ENCODE assay signal across 8 cellular contexts in the genomic region with DNA sequence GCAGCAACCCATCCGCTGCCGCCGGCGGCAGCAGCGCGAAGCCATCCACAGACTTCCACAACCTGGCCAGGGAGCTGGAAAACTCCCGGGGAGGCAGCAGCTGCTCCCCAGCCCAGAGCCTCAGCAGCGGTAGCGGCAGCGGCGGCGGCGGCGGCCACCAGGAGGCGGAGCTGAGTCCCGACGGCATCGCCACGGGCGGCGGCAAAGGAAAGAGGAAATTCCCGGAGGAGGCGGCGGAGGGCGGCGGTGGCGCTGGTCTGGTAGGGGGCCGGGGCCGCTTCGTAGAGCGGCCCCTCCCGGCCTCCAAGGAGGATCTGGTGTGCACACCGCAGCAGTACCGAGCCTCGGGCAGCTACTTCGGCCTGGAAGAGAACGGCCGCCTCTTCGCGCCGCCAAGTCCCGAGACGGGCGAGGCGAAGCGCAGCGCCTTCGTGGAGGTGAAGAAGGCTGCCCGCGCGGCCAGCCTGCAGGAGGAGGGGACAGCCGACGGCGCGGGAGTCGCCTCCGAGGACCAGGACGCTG. TPM values are rescaled to one million over a fixed set of nuclear protein-coding genes. Genes with fewer than 3 reads are reported as not detected.
DNase-seq lines count a peak whose midpoint lies in the region; ATAC-seq and TF ChIP-seq lines count a peak whose summit lies in the region.

No MANE protein-coding gene starts in this region.

- TF ChIP-seq CTCF in PC-9 (conservative IDR thresholded peaks at IDR 0.05) (peak; percentile 68), gastroesophageal sphincter (IDR thresholded peaks at IDR 0.05) (peak; percentile 89 to 98 (median 93))

- no peaks in the 10 kb centered on the region for H3F3A ChIP-seq in PC-9 (ENCODE audit: insufficient read depth, low read depth)

- CTCF ChIA-PET in PC-9 (lab: Charles Lee) = interaction anchor here (0.6 kb wide), 2 partner anchors 104 to 514 kb away, joined by 3 to 8 read pairs; no protein-coding TSS in a partner anchor

- no CpG with 5 or more reads among the region's 58 CpGs for WGBS in gastroesophageal sphincter (ENCODE audit: low coverage in 1 of 2), 2 donors
- under 1% methylated on average over 58 of the region's 58 CpGs for WGBS in thymus

- no TSS peak for BruUV-seq in PC-9 (replicated peaks; lab: Mats Ljungman, UMichigan)

- ATAC-seq in GM19043 (IDR thresholded peaks at IDR 0.05; ENCODE audit: low read depth, unreplicated experiment) (peak; percentile 60), HG03280 (IDR thresholded peaks at IDR 0.05; ENCODE audit: unreplicated experiment) (peak; percentile 69), gastroesophageal sphincter (peak; percentile 88)

- no peaks in the 10 kb centered on the region for H3K9me2 ChIP-seq in PC-9 (ENCODE audit: insufficient read depth)

- intact Hi-C loops in PC-9 (cut with micrococcal nuclease; ENCODE audit: unreplicated experiment) = no loop called here

- POLR2A ChIA-PET in PC-9 (lab: Charles Lee; ENCODE audit: unreplicated experiment) = no interaction called here

- H3K4me3 ChIP-seq in PC-9 (peak overlapping the region; percentile 59), gastroesophageal sphincter (peak overlapping the region; percentile 48 to 85), thymus (ENCODE audit: low read length) (peak overlapping the region; percentile 75)

- no peaks in the 10 kb centered on the region for H3K9me3 ChIP-seq in PC-9 (ENCODE audit: insufficient read depth, low read depth)
- no peaks in the 10 kb centered on the region for H3K9me3 ChIP-seq in gastroesophageal sphincter
- H3K9me3 ChIP-seq in thymus (ENCODE audit: control insufficient read depth) = peaks cover 2% of the 10 kb centered on the region

- no peaks in the 10 kb centered on the region for H3K4me1 ChIP-seq in PC-9 (replicated peaks; ENCODE audit: insufficient read depth)
- H3K4me1 ChIP-seq in gastroesophageal sphincter = peaks cover 0 to 52% (median 0%) of the 10 kb centered on the region in 3 donors
- H3K4me1 ChIP-seq in thymus (ENCODE audit: control insufficient read depth, insufficient read depth, low read length) = peaks cover 3% of the 10 kb centered on the region

- TF ChIP-seq EP300 in gastroesophageal sphincter (IDR thresholded peaks at IDR 0.05) = no peak

- H3K27me3 ChIP-seq in PC-9 (ENCODE audit: insufficient read depth, low read depth) = no peaks in the 10 kb centered on the region
- no peaks in the 10 kb centered on the region for H3K27me3 ChIP-seq in gastroesophageal sphincter
- peaks cover 26% of the 10 kb centered on the region for H3K27me3 ChIP-seq in thymus (ENCODE audit: control insufficient read depth, insufficient read depth)

- H3K4me2 ChIP-seq in PC-9 = peak overlapping the region; percentile 74

- no peaks in the 10 kb centered on the region for H3K79me2 ChIP-seq in PC-9 (ENCODE audit: low read depth)

- H3K27ac ChIP-seq in PC-9 (no peak overlapping the region), gastroesophageal sphincter (peak overlapping the region; percentile 73 to 96 (median 94)), thymus (ENCODE audit: low read depth) (no peak overlapping the region)

- peak overlapping the region; percentile 72; the same call in 1 of the 2 replicates for H2AFZ ChIP-seq in PC-9

- H3K36me3 ChIP-seq in PC-9 (ENCODE audit: low read depth) = no peaks in the 10 kb centered on the region
- peaks cover 0 to 8% of the 10 kb centered on the region in 2 donors for H3K36me3 ChIP-seq in gastroesophageal sphincter
- H3K36me3 ChIP-seq in thymus (ENCODE audit: control insufficient read depth, insufficient read depth) = no peaks in the 10 kb centered on the region

- DNase-seq in AG20443 (ENCODE audit: low spot score) (peak; percentile 92), PC-9 (peak in 1 of 2 experiments; percentile 70), activated gamma-delta T cell (lab: John Stamatoyannopoulos, UW) (peak; percentile 71), occipital lobe (lab: John Stamatoyannopoulos, UW) (peak; percentile 57)

- TF ChIP-seq POLR2A in gastroesophageal sphincter (IDR thresholded peaks at IDR 0.05) = peak; percentile 28 to 41

- H4K20me1 ChIP-seq in PC-9 (ENCODE audit: insufficient read depth) = no peaks in the 10 kb centered on the region

RNA-seq across cellular contexts. Expression of gene PRDM8, which starts 4.9 kb away (rescaled TPM):
- total RNA-seq in PC-9 (2021) = 0.26 and 0.88 TPM in 2 replicates
- total RNA-seq in gastroesophageal sphincter = 10 to 100 TPM; 31.2 to 43.6 (median 36.9) TPM
- total RNA-seq in occipital lobe = 24.6 TPM
- polyA plus RNA-seq in thymus = 1.5 TPM

Comparison
In these comparisons a context has a peak if more than half of its experiments do, and no peak if none do; other contexts are left out.
1. H3K27ac ChIP-seq: peak in gastroesophageal sphincter (4 of 4); none in PC-9 (single experiment) and thymus (single experiment).
2. RNA of gene PRDM8, which starts 4.9 kb away (total RNA-seq): 31.2 to 43.6 TPM in gastroesophageal sphincter and 24.6 TPM in occipital lobe (single experiment); 0.26 to 0.88 TPM in PC-9; every median in the first group is over 10 times any median in the second.
3. Peak in every context shown above with its lines, with median percentiles within 50 percentile points of each other: ATAC-seq and H3K4me3 ChIP-seq.